8 cellular contexts compared by ENCODE assay signal in genomic region chr20:39081255-39081654, GRCh38.
A peak's percentile ranks its signal among the peaks of the same experiment; 100 is the strongest.
DNase-seq lines count a peak whose midpoint lies in the region; ATAC-seq, FAIRE-seq and TF ChIP-seq lines count a peak whose summit lies in the region.

No MANE protein-coding gene starts in this region.

- TF ChIP-seq EP300 in K562 (IDR thresholded peaks at IDR 0.05; ENCODE audit: low read length) = no peak

- ATAC-seq in K562 (peak; percentile 93), GM18505 (IDR thresholded peaks at IDR 0.05; ENCODE audit: unreplicated experiment) (no peak)

- H3K36me3 ChIP-seq in K562 (ENCODE audit: control insufficient read depth, insufficient read depth, low read length) = no peaks in the 10 kb centered on the region
- no peaks in the 10 kb centered on the region for H3K36me3 ChIP-seq in spleen

- TF ChIP-seq POLR2A in K562 (conservative IDR thresholded peaks at IDR 0.05) (no peak), spleen (IDR thresholded peaks at IDR 0.05) (no peak), GM18505 (IDR thresholded peaks at IDR 0.05; ENCODE audit: borderline replicate concordance, extremely low read depth, insufficient read depth, insufficient read length) (no peak)

- no TSS peak for BruUV-seq in K562 (replicated peaks; lab: Mats Ljungman, UMichigan)

- no peak overlapping the region for H3K9ac ChIP-seq in K562 (ENCODE audit: insufficient read depth in 1 of 2, low read depth in 2 of 2, low read length in 2 of 2)

- no peak overlapping the region for H3K27ac ChIP-seq in K562 (ENCODE audit: extremely low read depth, low read depth, low read length)
- H3K27ac ChIP-seq in spleen = no peak overlapping the region

- H3K4me1 ChIP-seq in K562 (replicated peaks in 1 of 2; ENCODE audit: control insufficient read depth in 2 of 2, insufficient read depth in 2 of 2, low read length in 2 of 2) (no peaks in the 10 kb centered on the region; a peak in 1 of 5 replicates), spleen (no peaks in the 10 kb centered on the region)

- no peak overlapping the region for H3K4me2 ChIP-seq in K562 (ENCODE audit: insufficient read depth, low read length)

- no peaks in the 10 kb centered on the region for H3K79me2 ChIP-seq in K562 (ENCODE audit: control insufficient read depth, insufficient read depth, low read length)

- peak; percentile 54 to 59 for DNase-seq in AML-193 (lab: John Stamatoyannopoulos, UW)
- peak; percentile 68 for DNase-seq in GM19238 (ENCODE audit: insufficient read length, low spot score)
- peak; percentile 82 for DNase-seq in NCI-H1694 (lab: John Stamatoyannopoulos, UW)
- peak; percentile 76 to 81 (median 78) for DNase-seq in K562 (ENCODE audit: extremely low read depth in 1 of 4, low spot score in 3 of 4)
- peak; percentile 7 for DNase-seq in iPS DF 19.7 (ENCODE audit: low read depth, low spot score)
- peak; percentile 84 for DNase-seq in spleen

- peak; percentile 52 to 80; a peak in 3 of 4 replicates for TF ChIP-seq RAD21 in K562 (CRISPR knock-in tag; conservative IDR thresholded peaks at IDR 0.05 in 1 of 2, IDR thresholded peaks at IDR 0.05 in 1 of 2)

- FAIRE-seq in TTC549 (lab: Jason Lieb, UNC) (peak; percentile 34), K562 (lab: Jason Lieb, UNC) (peak; percentile 94)

- no peaks in the 10 kb centered on the region for H4K20me1 ChIP-seq in K562 (replicated peaks; ENCODE audit: control insufficient read depth, insufficient read depth, low read length)

- H3K9me1 ChIP-seq in K562 (ENCODE audit: control insufficient read depth, insufficient read depth, low read length) = no peaks in the 10 kb centered on the region

- intact Hi-C loops in K562 (cut with micrococcal nuclease) = loop anchor here (1.0 kb wide), 1 partner anchor 31 kb away; no protein-coding TSS in a partner anchor
- intact Hi-C loops in spleen (cut with DNase I; ENCODE audit: low total_unique reads) = loop anchor here (2.0 kb wide), 1 partner anchor 434 kb away; no protein-coding TSS in a partner anchor

- peaks cover 10 to 12% of the 10 kb centered on the region in 2 experiments; a peak in 4 of 5 replicates for H3K27me3 ChIP-seq in K562 (ENCODE audit: control insufficient read depth in 2 of 2, insufficient read depth in 2 of 2, low read length in 2 of 2)
- H3K27me3 ChIP-seq in spleen (replicated peaks in 1 of 7) = peaks cover 0 to 65% (median 3%) of the 10 kb centered on the region in 7 donors

- in situ Hi-C loops in K562 (cut with MboI) = no loop called here

- no peak overlapping the region for H2AFZ ChIP-seq in K562 (ENCODE audit: low read depth, low read length)

- CTCF ChIA-PET in K562 (lab: Yijun Ruan, JAX; ENCODE audit: low intra/inter-chr PET ratio) = interaction anchor here (2.4 kb wide), 1 partner anchor 31 kb away, joined by 29 read pairs; no protein-coding TSS in a partner anchor

- H3K9me3 ChIP-seq in K562 (replicated peaks; ENCODE audit: control insufficient read depth, insufficient read depth, low read depth, low read length) (no peaks in the 10 kb centered on the region), spleen (peaks cover 0 to 10% (median 2%) of the 10 kb centered on the region in 8 donors)

- peak; percentile 75 to 89 (median 84) for TF ChIP-seq CTCF in K562 (IDR thresholded peaks at IDR 0.05 in 2 of 3, conservative IDR thresholded peaks at IDR 0.05 in 1 of 3; ENCODE audit: insufficient read depth in 2 of 3, low read depth in 1 of 3, low read length in 3 of 3)
- TF ChIP-seq CTCF in spleen (IDR thresholded peaks at IDR 0.05 in 8 of 11, conservative IDR thresholded peaks at IDR 0.05 in 3 of 11) = peak; percentile 80 to 96 (median 92)

- WGBS in K562 (ENCODE audit: insufficient coverage, low coverage, missing lambda C conversion rate) = 3% methylated on average over 5 of the region's 5 CpGs
- WGBS in spleen, 5 donors = 13 to 26% (median 15%) methylated on average over 5 of the region's 5 CpGs

- H3K4me3 ChIP-seq in K562 = no peak overlapping the region
- no peak overlapping the region for H3K4me3 ChIP-seq in spleen

- POLR2A ChIA-PET in K562 (lab: Yijun Ruan, JAX) = no interaction called here

TF ChIP-seq in K562, 482 proteins besides CTCF, POLR2A, EP300 and RAD21:
- TF ChIP-seq TEAD4 (IDR thresholded peaks at IDR 0.05; ENCODE audit: low read length) = no peak
- TF ChIP-seq TEAD4 (CRISPR knock-in tag; IDR thresholded peaks at IDR 0.05; ENCODE audit: borderline replicate concordance) = no peak
- TF ChIP-seq UBTF (IDR thresholded peaks at IDR 0.05; ENCODE audit: borderline replicate concordance in 1 of 2, low read depth in 2 of 2, low read length in 2 of 2) = no peak
- no peak for TF ChIP-seq SRSF1 (IDR thresholded peaks at IDR 0.05; ENCODE audit: low read depth, low read length)
- TF ChIP-seq TAF1 (IDR thresholded peaks at IDR 0.05; ENCODE audit: control insufficient read depth, extremely low read depth, insufficient read depth, low read length, severe bottlenecking) = no peak
- no peak for TF ChIP-seq SMARCA5 (IDR thresholded peaks at IDR 0.05)
- no peak for TF ChIP-seq SREBF1 (IDR thresholded peaks at IDR 0.05; ENCODE audit: borderline replicate concordance, low read depth, low read length)
- TF ChIP-seq ZNF217 (CRISPR knock-in tag; IDR thresholded peaks at IDR 0.05) = no peak
- no peak for TF ChIP-seq TFAM (CRISPR knock-in tag; conservative IDR thresholded peaks at IDR 0.05)
- peak; percentile 89 for TF ChIP-seq SMC3 (conservative IDR thresholded peaks at IDR 0.05; ENCODE audit: insufficient read depth, low read depth, low read length)
- TF ChIP-seq ZNF311 (CRISPR knock-in tag; IDR thresholded peaks at IDR 0.05) = no peak
- TF ChIP-seq GATAD2B (IDR thresholded peaks at IDR 0.05; ENCODE audit: borderline replicate concordance) = no peak
- no peak for TF ChIP-seq RBM22 (IDR thresholded peaks at IDR 0.05; ENCODE audit: low read depth, low read length, poor library complexity, severe bottlenecking)
- TF ChIP-seq JUND (IDR thresholded peaks at IDR 0.05; ENCODE audit: borderline replicate concordance, low read depth, low read length) = 0 out of 2 replicates have a peak, but pooled peaks have one; percentile 8
- TF ChIP-seq JUND (tag; IDR thresholded peaks at IDR 0.05; ENCODE audit: borderline replicate concordance, low read depth, low read length) = no peak
- TF ChIP-seq RBBP5 (IDR thresholded peaks at IDR 0.05; ENCODE audit: borderline replicate concordance, insufficient read depth, low read length, poor library complexity, severe bottlenecking) = no peak
- no peak for TF ChIP-seq KHSRP (IDR thresholded peaks at IDR 0.05)
- no peak for TF ChIP-seq ERF (CRISPR knock-in tag; IDR thresholded peaks at IDR 0.05)
- TF ChIP-seq KLF16 (IDR thresholded peaks at IDR 0.05) = 0 out of 2 replicates have a peak, but pooled peaks have one; percentile 7
- TF ChIP-seq KAT8 (IDR thresholded peaks at IDR 0.05; ENCODE audit: low read depth) = no peak
- TF ChIP-seq DEAF1 (CRISPR knock-in tag; IDR thresholded peaks at IDR 0.05) = peak; percentile 29; the same call in 1 of the 2 replicates
- no peak for TF ChIP-seq ESRRA (IDR thresholded peaks at IDR 0.05; ENCODE audit: borderline replicate concordance, low read depth)
- no peak for TF ChIP-seq TAF15 (IDR thresholded peaks at IDR 0.05; ENCODE audit: low read depth, low read length)
TF ChIP-seq in K562: peak in this region for 4.

Comparison
In these comparisons a context has a peak if more than half of its experiments do, and no peak if none do; other contexts are left out.
1. DNase-seq: peak in every context shown above with its lines; median percentile 84 in spleen; 82 in NCI-H1694; 78 in K562; 68 in GM19238; 56 in AML-193; 7 in iPS DF 19.7.